In genomic region chr10:5547934-5548660, GRCh38 we compare ENCODE assay signal across 9 cellular contexts. TPM values are rescaled to one million over a fixed set of nuclear protein-coding genes. Genes with fewer than 3 reads are reported as not detected.
A peak's percentile ranks its signal among the peaks of the same experiment; 100 is the strongest.
DNase-seq lines count a peak whose midpoint lies in the region; ATAC-seq and TF ChIP-seq lines count a peak whose summit lies in the region.
"Had no signal": no experiment of that assay in that cellular context is flagged by ENCODE, and none has a peak within 500 bp of the region (broad histone marks: within the 10 kb centered on the region; RNA-seq: fewer than 3 reads in every experiment).

No MANE protein-coding gene starts in this region.

- peaks cover 53 to 66% of the 10 kb centered on the region in 2 donors for H3K4me1 ChIP-seq in thyroid gland

- 25 to 35% methylated on average over 16 of the region's 16 CpGs for WGBS in thyroid gland, 2 donors

- no peaks in the 10 kb centered on the region for H3K36me3 Mint-ChIP-seq in osteocyte (ENCODE audit: unreplicated experiment)
- no peaks in the 10 kb centered on the region for H3K36me3 Mint-ChIP-seq in natural killer cell treated with Interleukin-12 subunit alpha and Interleukin-12 subunit beta and Interleukin-15 and Interleukin-18, amount 100 ng/mL, for 72 hours

- H3K4me3 ChIP-seq in thyroid gland (replicated peaks in 1 of 3): no peak overlapping the region

- peak overlapping the region; percentile 22 for H3K27ac ChIP-seq in layer of hippocampus (ENCODE audit: low read depth, low read length)
- H3K27ac ChIP-seq in thyroid gland: peak overlapping the region; percentile 92 to 95 (median 94)

- H3K9me3 Mint-ChIP-seq in osteocyte (ENCODE audit: unreplicated experiment): peaks cover 4% of the 10 kb centered on the region
- H3K9me3 Mint-ChIP-seq in natural killer cell treated with Interleukin-12 subunit alpha and Interleukin-12 subunit beta and Interleukin-15 and Interleukin-18, amount 100 ng/mL, for 72 hours: no peaks in the 10 kb centered on the region

- TF ChIP-seq CTCF in thyroid gland (IDR thresholded peaks at IDR 0.05): no peak
- no peak for TF ChIP-seq CTCF in osteocyte (IDR thresholded peaks at IDR 0.05)

- TF ChIP-seq POLR2A in thyroid gland (IDR thresholded peaks at IDR 0.05): peak in 1 of 2 donors; percentile 47

- H3K27ac Mint-ChIP-seq in osteocyte (ENCODE audit: unreplicated experiment): no peak overlapping the region
- no peak overlapping the region for H3K27ac Mint-ChIP-seq in natural killer cell treated with Interleukin-12 subunit alpha and Interleukin-12 subunit beta and Interleukin-15 and Interleukin-18, amount 100 ng/mL, for 72 hours

- H3K27me3 ChIP-seq in layer of hippocampus (ENCODE audit: control insufficient read depth, insufficient read depth, low read length) (no peaks in the 10 kb centered on the region), thyroid gland (no peaks in the 10 kb centered on the region)

- H3K4me1 Mint-ChIP-seq in osteocyte (ENCODE audit: unreplicated experiment): peaks cover 10% of the 10 kb centered on the region
- H3K4me1 Mint-ChIP-seq in natural killer cell treated with Interleukin-12 subunit alpha and Interleukin-12 subunit beta and Interleukin-15 and Interleukin-18, amount 100 ng/mL, for 72 hours (ENCODE audit: low read depth in 2 of 2): peaks cover 14 to 18% of the 10 kb centered on the region in 2 donors

- H3K36me3 ChIP-seq in thyroid gland: no peaks in the 10 kb centered on the region

- H3K27me3 Mint-ChIP-seq in osteocyte (ENCODE audit: unreplicated experiment): no peaks in the 10 kb centered on the region
- peaks cover 0 to 8% of the 10 kb centered on the region in 2 donors for H3K27me3 Mint-ChIP-seq in natural killer cell treated with Interleukin-12 subunit alpha and Interleukin-12 subunit beta and Interleukin-15 and Interleukin-18, amount 100 ng/mL, for 72 hours

- no peak overlapping the region for H3K4me3 Mint-ChIP-seq in osteocyte (ENCODE audit: unreplicated experiment)
- no peak overlapping the region for H3K4me3 Mint-ChIP-seq in natural killer cell treated with Interleukin-12 subunit alpha and Interleukin-12 subunit beta and Interleukin-15 and Interleukin-18, amount 100 ng/mL, for 72 hours

- no peak for ATAC-seq in natural killer cell treated with Interleukin-12 subunit alpha and Interleukin-12 subunit beta and Interleukin-15 and Interleukin-18, amount 100 ng/mL, for 72 hours

- DNase-seq in M059J (ENCODE audit: low read depth) (peak; percentile 54), astrocyte of the hippocampus (ENCODE audit: low read depth, low spot score) (peak; percentile 56), thyroid gland (peak; percentile 76 to 79), osteocyte (ENCODE audit: extremely low spot score, unreplicated experiment) (no peak)
- no peak for DNase-seq in stimulated activated CD4-positive, alpha-beta T cell treated with anti-CD3 and anti-CD28 coated beads, Interleukin-2, amount 100 ng/mL, for 24 hours
- DNase-seq in natural killer cell treated with Interleukin-12 subunit alpha and Interleukin-12 subunit beta and Interleukin-15 and Interleukin-18, amount 100 ng/mL, for 72 hours (ENCODE audit: low spot score): no peak
- DNase-seq: NCI-H524 treated with DMSO at 0.1 percent for 48 hours had no signal

- H3K9me3 ChIP-seq in thyroid gland: no peaks in the 10 kb centered on the region

- intact Hi-C loops in thyroid gland (cut with DNase I): no loop called here

RNA-seq across cellular contexts. Expression of gene CALML3, which starts 23.3 kb away (rescaled TPM):
- not detected in 2 replicates for total RNA-seq in M059J (2014; rRNA removed; shearing (Covaris generic))
- total RNA-seq in thyroid gland: under 1 TPM in 1 of 4 donors, not detected in 3; 0.24 TPM
- total RNA-seq in osteocyte: not detected in 2 replicates
- not detected for total RNA-seq in natural killer cell treated with Interleukin-12 subunit alpha and Interleukin-12 subunit beta and Interleukin-15 and Interleukin-18, amount 100 ng/mL, for 72 hours
- total RNA-seq: pulmonary artery endothelial cell had no signal

RNA-seq across cellular contexts. Expression of gene CALML5, which starts 48.7 kb away (rescaled TPM):
- total RNA-seq in M059J (2014; rRNA removed; shearing (Covaris generic)): not detected in 2 replicates
- not detected for total RNA-seq in thyroid gland
- not detected in 2 replicates for total RNA-seq in osteocyte
- not detected for total RNA-seq in natural killer cell treated with Interleukin-12 subunit alpha and Interleukin-12 subunit beta and Interleukin-15 and Interleukin-18, amount 100 ng/mL, for 72 hours
- total RNA-seq: pulmonary artery endothelial cell had no signal

Comparison
In these comparisons a context has a peak if more than half of its experiments do, and no peak if none do; other contexts are left out.
1. DNase-seq: peak in M059J (single experiment), astrocyte of the hippocampus (single experiment) and thyroid gland (2 of 2); none in osteocyte (single experiment), stimulated activated CD4-positive, alpha-beta T cell treated with anti-CD3 and anti-CD28 coated beads, Interleukin-2, amount 100 ng/mL, for 24 hours (0 of 2) and natural killer cell treated with Interleukin-12 subunit alpha and Interleukin-12 subunit beta and Interleukin-15 and Interleukin-18, amount 100 ng/mL, for 72 hours (single experiment).